ENCODE assay signal across 11 cellular contexts in the genomic region with DNA sequence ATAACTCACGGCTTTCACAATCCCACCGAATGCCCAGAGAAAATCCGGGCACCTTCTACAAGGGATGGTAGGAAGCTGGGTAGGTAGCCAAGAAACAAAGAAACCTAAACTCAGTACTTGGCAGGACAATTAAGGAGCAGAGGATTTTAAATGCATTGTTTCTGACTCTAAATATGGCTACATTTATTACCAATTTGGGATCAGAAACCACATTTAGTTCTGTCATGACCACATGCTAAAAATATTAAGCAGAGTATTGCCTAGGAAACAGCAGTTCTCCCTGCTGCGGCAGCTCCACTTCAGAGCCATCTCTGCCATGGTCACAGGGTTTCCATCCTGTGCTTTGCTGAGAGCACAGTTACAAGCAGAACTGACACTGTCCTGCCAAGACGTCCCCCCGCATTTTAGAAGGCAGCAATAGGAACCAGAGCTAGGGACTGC. TPM values are rescaled to one million over a fixed set of nuclear protein-coding genes. Genes with fewer than 3 reads are reported as not detected.
DNase-seq lines count a peak whose midpoint lies in the region; ATAC-seq, FAIRE-seq and TF ChIP-seq lines count a peak whose summit lies in the region.
"Had no signal": no experiment of that assay in that cellular context is flagged by ENCODE, and none has a peak within 500 bp of the region (broad histone marks: within the 10 kb centered on the region; RNA-seq: fewer than 3 reads in every experiment).

No MANE protein-coding gene starts in this region.

- H3K4me1 ChIP-seq in KMS-11 (ENCODE audit: low read depth, poor library complexity, severe bottlenecking): peaks cover 42% of the 10 kb centered on the region
- H3K4me1 ChIP-seq in GM12878 (ENCODE audit: control insufficient read depth, insufficient read depth, low read length): peaks cover 29% of the 10 kb centered on the region
- peaks cover 37 to 63% of the 10 kb centered on the region in 2 donors for H3K4me1 ChIP-seq in thoracic aorta (ENCODE audit: control insufficient read depth in 1 of 2, low read depth in 2 of 2)

- H3K27ac ChIP-seq in KMS-11 (peak overlapping the region; percentile 19; the same call in 1 of the 2 replicates), GM12878 (ENCODE audit: control insufficient read depth, insufficient read depth) (no peak overlapping the region), thoracic aorta (peak overlapping the region; percentile 65 to 81)

- H3K9me3 ChIP-seq in GM12878 (replicated peaks; ENCODE audit: control insufficient read depth, insufficient read depth, low read length) (no peaks in the 10 kb centered on the region), thoracic aorta (no peaks in the 10 kb centered on the region)

- ATAC-seq in GM12878 (peak; percentile 65), thoracic aorta (ENCODE audit: insufficient number of reproducible peaks, low FRiP score, low read depth) (no peak), GM18873 (IDR thresholded peaks at IDR 0.05; ENCODE audit: low FRiP score, unreplicated experiment) (no peak)
- ATAC-seq: PC-3 had no signal

- POLR2A ChIA-PET in GM12878 (lab: Charles Lee): interaction anchor here (0.7 to 1.9 kb wide), 2 partner anchors 23 to 38 kb away, joined by 3 to 6 read pairs; no protein-coding TSS in a partner anchor

- H3K27ac Mint-ChIP-seq in activated naive CD4-positive, alpha-beta T cell treated with anti-CD3 and anti-CD28 coated beads for 36 hours: no peak overlapping the region

- 59% methylated on average over 6 of the region's 6 CpGs for WGBS in GM12878 (ENCODE audit: insufficient coverage, insufficient replicate concordance, low lambda C conversion rate, missing lambda C conversion rate)

- no peaks in the 10 kb centered on the region for H3K9me3 Mint-ChIP-seq in activated naive CD4-positive, alpha-beta T cell treated with anti-CD3 and anti-CD28 coated beads for 36 hours
- H3K9me3 Mint-ChIP-seq: naive B cell had no signal

- H3K27me3 ChIP-seq in KMS-11 (ENCODE audit: insufficient read depth, low read depth) (no peaks in the 10 kb centered on the region), GM12878 (replicated peaks in 1 of 2; ENCODE audit: control insufficient read depth in 2 of 2, insufficient read depth in 2 of 2, low read length in 1 of 2) (no peaks in the 10 kb centered on the region), thoracic aorta (replicated peaks; ENCODE audit: insufficient read depth) (no peaks in the 10 kb centered on the region)

- TF ChIP-seq POLR2A in GM12878 (IDR thresholded peaks at IDR 0.05; ENCODE audit: low read depth, low read length): no peak

- H3K4me3 ChIP-seq in KMS-11 (IDR thresholded peaks at IDR 0.05; ENCODE audit: insufficient read depth, low read depth, low read length) (no peak overlapping the region), GM12878 (no peak overlapping the region), thoracic aorta (no peak overlapping the region)

- H3K36me3 Mint-ChIP-seq in activated naive CD4-positive, alpha-beta T cell treated with anti-CD3 and anti-CD28 coated beads for 36 hours (ENCODE audit: low read depth): no peaks in the 10 kb centered on the region

- H3K79me2 ChIP-seq in KMS-11 (ENCODE audit: insufficient read depth, low read depth) (no peaks in the 10 kb centered on the region; the same call in 1 of the 2 replicates), GM12878 (ENCODE audit: control insufficient read depth, insufficient read depth, low read length) (peaks cover 14% of the 10 kb centered on the region)

- peak; percentile 38 for FAIRE-seq in GM12878 (lab: Jason Lieb, UNC)

- in situ Hi-C loops in GM12878 (cut with MboI): no loop called here

- peaks cover 25% of the 10 kb centered on the region for H3K4me1 Mint-ChIP-seq in activated naive CD4-positive, alpha-beta T cell treated with anti-CD3 and anti-CD28 coated beads for 36 hours (ENCODE audit: low read depth)

- TF ChIP-seq CTCF in KMS-11 (conservative IDR thresholded peaks at IDR 0.05; ENCODE audit: low read depth, low read length) (no peak), GM12878 (IDR thresholded peaks at IDR 0.05 in 2 of 3, conservative IDR thresholded peaks at IDR 0.05 in 1 of 3; ENCODE audit: control insufficient read depth in 2 of 3, extremely low read depth in 1 of 3, insufficient read depth in 1 of 3, low read depth in 3 of 3, low read length in 3 of 3) (no peak), thoracic aorta (IDR thresholded peaks at IDR 0.05) (no peak)

- H3K36me3 ChIP-seq in KMS-11 (ENCODE audit: insufficient read depth) (no peaks in the 10 kb centered on the region), GM12878 (ENCODE audit: control insufficient read depth in 2 of 2, insufficient read depth in 2 of 2, low read length in 1 of 2) (no peaks in the 10 kb centered on the region), thoracic aorta (no peaks in the 10 kb centered on the region)

- H3K4me3 Mint-ChIP-seq in activated naive CD4-positive, alpha-beta T cell treated with anti-CD3 and anti-CD28 coated beads for 36 hours: no peak overlapping the region
- H3K4me3 Mint-ChIP-seq: naive B cell had no signal

- no peaks in the 10 kb centered on the region for H4K20me1 ChIP-seq in KMS-11 (ENCODE audit: insufficient read depth)
- H4K20me1 ChIP-seq in GM12878 (ENCODE audit: control insufficient read depth, insufficient read depth): no peaks in the 10 kb centered on the region

- no peak for DNase-seq in GM12878 (ENCODE audit: low read depth, low spot score)
- peak; percentile 36 for DNase-seq in left kidney (ENCODE audit: low read depth, low spot score)
- no peak for DNase-seq in thoracic aorta (ENCODE audit: low spot score)
- DNase-seq in activated naive CD4-positive, alpha-beta T cell treated with anti-CD3 and anti-CD28 coated beads for 36 hours: no peak
- DNase-seq in NCI-H1930 (lab: John Stamatoyannopoulos, UW): no peak
- DNase-seq: activated CD4-positive, alpha-beta T cell treated with anti-CD3 and anti-CD28 coated beads for 4 hours; glutamatergic neuron; naive B cell; PC-3 had no signal

- TF ChIP-seq RAD21 in GM12878 (IDR thresholded peaks at IDR 0.05; ENCODE audit: insufficient read depth, low read depth, low read length): no peak

- intact Hi-C loops in GM12878 (cut with micrococcal nuclease; ENCODE audit: unreplicated experiment): no loop called here
- intact Hi-C loops in activated naive CD4-positive, alpha-beta T cell treated with anti-CD3 and anti-CD28 coated beads for 36 hours (cut with micrococcal nuclease): no loop called here

- RAD21 ChIA-PET in GM12878 (lab: Charles Lee; ENCODE audit: unreplicated experiment): interaction anchor here (0.7 to 1.8 kb wide), 3 partner anchors 56 to 162 kb away, joined by 3 to 5 read pairs (median 3); a partner anchor contains a TSS

- peak overlapping the region; percentile 26; the same call in 1 of the 2 replicates for H2AFZ ChIP-seq in KMS-11 (ENCODE audit: low read depth)
- no peak overlapping the region for H2AFZ ChIP-seq in GM12878 (ENCODE audit: control insufficient read depth, low read depth, low read length)

- peak overlapping the region; percentile 76 for H3K4me2 ChIP-seq in KMS-11
- peak overlapping the region; percentile 56 for H3K4me2 ChIP-seq in GM12878 (ENCODE audit: control insufficient read depth, insufficient read depth)

- no peaks in the 10 kb centered on the region for H3K27me3 Mint-ChIP-seq in activated naive CD4-positive, alpha-beta T cell treated with anti-CD3 and anti-CD28 coated beads for 36 hours (ENCODE audit: low read depth)
- H3K27me3 Mint-ChIP-seq: naive B cell had no signal

- peak overlapping the region; percentile 10; the same call in 1 of the 2 replicates for H3K9ac ChIP-seq in KMS-11
- no peak overlapping the region for H3K9ac ChIP-seq in GM12878 (ENCODE audit: control insufficient read depth, insufficient read depth, low read length)

- no peak for TF ChIP-seq EP300 in GM12878 (IDR thresholded peaks at IDR 0.05; ENCODE audit: borderline replicate concordance in 1 of 2, control insufficient read depth in 1 of 2, low read depth in 2 of 2, low read length in 2 of 2)

- BruUV-seq in GM12878 (replicated peaks; lab: Mats Ljungman, UMichigan): no TSS peak

- CTCF ChIA-PET in GM12878 (lab: Yijun Ruan, JAX): interaction anchor here (0.8 to 1.2 kb wide), 6 partner anchors 10 to 348 kb away, joined by 3 to 5 read pairs (median 4); no protein-coding TSS in a partner anchor
- CTCF ChIA-PET in activated naive CD4-positive, alpha-beta T cell treated with anti-CD3 and anti-CD28 coated beads for 36 hours (lab: Charles Lee): interaction anchor here (0.6 kb wide), 1 partner anchor 351 kb away, joined by 3 read pairs; no protein-coding TSS in a partner anchor

- SMC1A ChIA-PET in GM12878 (lab: Charles Lee; ENCODE audit: uncharacterized antibody, unreplicated experiment): interaction anchor here (0.7 to 1.8 kb wide), 5 partner anchors 16 to 348 kb away, joined by 3 to 7 read pairs (median 3); no protein-coding TSS in a partner anchor

TF ChIP-seq in GM12878, 131 proteins besides CTCF, POLR2A, EP300 and RAD21 (continues in another document):
- no peak for TF ChIP-seq CBX5 (IDR thresholded peaks at IDR 0.05; ENCODE audit: low read depth)

RNA-seq across cellular contexts. Expression of a gene that starts 57.5 kb away (rescaled TPM):
- total RNA-seq in GM12878 (2013; cell fraction: nucleolus; rRNA removed): 58.0 and 62.8 TPM in 2 replicates
- 36.2 and 41.2 TPM in 2 replicates for total RNA-seq in GM12878 (2014; rRNA removed)
- 23.9 and 25.7 TPM in 2 replicates for total RNA-seq in GM12878 (2014; rRNA removed; fragmentation: Illumina TruSeq; extraction: Trizol)
- 41.4 and 42.9 TPM in 2 replicates for total RNA-seq in GM12878 (2021)
- 30.8 TPM for polyA plus RNA-seq in GM12878 (2011; ENCODE audit: low read depth)
- 21.4 and 28.0 TPM in 2 replicates for polyA plus RNA-seq in GM12878 (2011; rRNA removed)
- polyA plus RNA-seq in GM12878 (2011; cell fraction: cytosol; rRNA removed): 24.3 and 37.9 TPM in 2 replicates
- 17.2 and 18.8 TPM in 2 replicates for polyA plus RNA-seq in GM12878 (2011; cell fraction: nucleus; rRNA removed)
- 31.7 and 33.1 TPM in 2 replicates for polyA plus RNA-seq in GM12878 (2012)
- polyA plus RNA-seq in GM12878 (2014; fragmentation: Illumina TruSeq; extraction: Trizol): 26.1 and 27.7 TPM in 2 replicates
- 1 to 10 TPM; 4.1 to 8.2 TPM for polyA plus RNA-seq in GM12878 (2014; fragmentation: Nextera tagmentation; extraction: Ambion mirVana)
- 32.6 and 40.7 TPM in 2 replicates for polyA plus RNA-seq in GM12878 (2014; rRNA removed)
- polyA plus RNA-seq in GM12878 (2016; fragmentation: Nextera tagmentation; extraction: Ambion mirVana): 10 to 100 TPM; 43.1 to 49.8 TPM
- polyA minus RNA-seq in GM12878 (2011; rRNA and poly(A)+ RNA removed): 21.7 and 33.2 TPM in 2 replicates
- polyA minus RNA-seq in GM12878 (2011; cell fraction: cytosol; rRNA and poly(A)+ RNA removed): 10.8 and 15.6 TPM in 2 replicates
- 10.2 and 17.8 TPM in 2 replicates for polyA minus RNA-seq in GM12878 (2011; cell fraction: nucleus; rRNA and poly(A)+ RNA removed)
- total RNA-seq in thoracic aorta: 10 to 100 TPM; 33.1 to 41.2 TPM
- total RNA-seq in activated naive CD4-positive, alpha-beta T cell treated with anti-CD3 and anti-CD28 coated beads for 36 hours: 10 to 100 TPM; 21.4 to 29.6 TPM
